Comparison of ENCODE assay signal across 8 cellular contexts in the genomic region with DNA sequence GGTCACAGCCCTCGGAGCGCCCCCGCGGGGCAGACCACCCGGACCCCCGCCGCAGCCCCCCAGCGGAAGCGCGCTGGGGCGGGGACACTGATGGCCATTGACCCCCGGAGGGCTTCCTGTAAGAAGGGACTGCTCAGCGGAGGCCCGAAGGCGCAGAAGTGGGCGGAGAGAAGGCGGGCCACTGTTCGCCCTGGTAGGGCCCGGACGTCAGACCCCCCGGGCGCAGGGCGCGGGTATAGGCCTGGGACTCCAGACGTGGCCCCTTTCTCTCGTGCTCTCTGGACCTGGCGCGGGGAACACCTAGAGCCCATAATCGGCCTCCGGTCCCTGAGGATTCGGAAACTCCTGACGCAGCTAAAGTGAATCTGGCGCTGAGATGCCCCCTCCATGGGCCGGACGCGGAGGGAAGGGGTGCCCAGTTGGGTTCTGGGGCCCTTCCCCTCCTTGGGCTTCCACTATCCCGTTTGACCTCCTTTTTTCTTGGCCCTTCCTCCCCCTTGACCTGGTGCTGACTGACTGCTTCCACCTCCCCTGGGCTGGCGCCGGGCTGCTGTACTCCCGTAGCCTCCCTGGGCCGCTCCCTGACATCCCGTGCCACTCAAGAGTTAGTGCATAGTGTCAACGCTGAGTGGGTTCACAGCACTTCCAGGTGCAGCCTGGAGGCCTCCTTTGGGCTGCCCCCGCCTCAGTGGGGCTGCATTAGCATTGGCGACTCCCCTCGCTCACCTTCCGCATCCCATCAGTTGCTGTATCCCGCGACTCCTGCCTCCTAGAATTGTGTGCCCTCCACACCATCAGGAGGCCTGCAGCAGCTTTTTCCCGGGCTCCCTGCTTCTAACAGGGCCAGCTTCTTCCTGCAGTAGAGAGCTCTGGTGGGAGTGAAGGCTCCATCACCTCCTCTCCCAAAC. TPM values are rescaled to one million over a fixed set of nuclear protein-coding genes. Genes with fewer than 3 reads are reported as not detected.
DNase-seq lines count a peak whose midpoint lies in the region; ATAC-seq and TF ChIP-seq lines count a peak whose summit lies in the region.

No MANE protein-coding gene starts in this region.

- H3K4me3 Mint-ChIP-seq in activated T-helper 2 cell treated with anti-CD3 and anti-CD28 coated beads, Interferon-gamma antibody, Interleukin-2, Interleukin-4, amounts not matched to agents 10 μg/mL and 5 μg/mL and 100 μg/mL, durations not matched to agents 14 hours and 24 hours and 36 hours (ENCODE audit: low read depth) = peak overlapping the region; percentile 84
- H3K4me3 Mint-ChIP-seq in osteocyte (ENCODE audit: unreplicated experiment) = peak overlapping the region; percentile 84

- peaks cover 2 to 51% (median 17%) of the 10 kb centered on the region in 3 donors for H3K4me1 ChIP-seq in gastroesophageal sphincter

- H3K36me3 ChIP-seq in gastroesophageal sphincter = peaks cover 0 to 37% of the 10 kb centered on the region in 2 donors

- no peaks in the 10 kb centered on the region for H3K27me3 Mint-ChIP-seq in activated T-helper 2 cell treated with anti-CD3 and anti-CD28 coated beads, Interferon-gamma antibody, Interleukin-2, Interleukin-4, amounts not matched to agents 10 μg/mL and 5 μg/mL and 100 μg/mL, durations not matched to agents 14 hours and 24 hours and 36 hours (ENCODE audit: low read depth)
- H3K27me3 Mint-ChIP-seq in osteocyte (ENCODE audit: unreplicated experiment) = no peaks in the 10 kb centered on the region

- DNase-seq in SIG-M5 treated with dmso at 0.1 percent for 504 hours (lab: John Stamatoyannopoulos, UW; ENCODE audit: unreplicated experiment) = peak; percentile 41
- no peak for DNase-seq in SIG-M5 (lab: John Stamatoyannopoulos, UW)
- peak; percentile 35 for DNase-seq in NOMO-1 treated with dmso at 0.1 percent for 144 hours (lab: John Stamatoyannopoulos, UW; ENCODE audit: unreplicated experiment)
- peak; percentile 54 for DNase-seq in activated T-helper 2 cell treated with anti-CD3 and anti-CD28 coated beads, Interferon-gamma antibody, Interleukin-2, Interleukin-4, amounts not matched to agents 10 μg/mL and 5 μg/mL and 100 μg/mL, durations not matched to agents 14 hours and 24 hours and 36 hours (ENCODE audit: low spot score)
- DNase-seq in osteocyte (ENCODE audit: extremely low spot score, unreplicated experiment) = peak; percentile 88

- H3K4me1 Mint-ChIP-seq in activated T-helper 2 cell treated with anti-CD3 and anti-CD28 coated beads, Interferon-gamma antibody, Interleukin-2, Interleukin-4, amounts not matched to agents 10 μg/mL and 5 μg/mL and 100 μg/mL, durations not matched to agents 14 hours and 24 hours and 36 hours (ENCODE audit: low read depth) = peaks cover 13% of the 10 kb centered on the region
- H3K4me1 Mint-ChIP-seq in osteocyte (ENCODE audit: unreplicated experiment) = peaks cover 30% of the 10 kb centered on the region

- no peaks in the 10 kb centered on the region for H3K9me3 Mint-ChIP-seq in activated T-helper 2 cell treated with anti-CD3 and anti-CD28 coated beads, Interferon-gamma antibody, Interleukin-2, Interleukin-4, amounts not matched to agents 10 μg/mL and 5 μg/mL and 100 μg/mL, durations not matched to agents 14 hours and 24 hours and 36 hours
- H3K9me3 Mint-ChIP-seq in osteocyte (ENCODE audit: unreplicated experiment) = no peaks in the 10 kb centered on the region

- no peak for TF ChIP-seq POLR2A in gastroesophageal sphincter (IDR thresholded peaks at IDR 0.05)

- TF ChIP-seq CTCF in gastroesophageal sphincter (IDR thresholded peaks at IDR 0.05) = no peak
- no peak for TF ChIP-seq CTCF in osteocyte (IDR thresholded peaks at IDR 0.05)

- H3K27me3 ChIP-seq in gastroesophageal sphincter = no peaks in the 10 kb centered on the region

- intact Hi-C loops in activated T-helper 2 cell treated with anti-CD3 and anti-CD28 coated beads, Interferon-gamma antibody, Interleukin-2, Interleukin-4, amounts not matched to agents 10 μg/mL and 5 μg/mL and 100 μg/mL, durations not matched to agents 14 hours and 24 hours and 36 hours (cut with micrococcal nuclease) = loop anchor here (2.0 to 5.0 kb wide), 2 partner anchors 75 to 379 kb away; a partner anchor contains a TSS

- peak overlapping the region; percentile 72 for H3K27ac Mint-ChIP-seq in activated T-helper 2 cell treated with anti-CD3 and anti-CD28 coated beads, Interferon-gamma antibody, Interleukin-2, Interleukin-4, amounts not matched to agents 10 μg/mL and 5 μg/mL and 100 μg/mL, durations not matched to agents 14 hours and 24 hours and 36 hours
- peak overlapping the region; percentile 74 for H3K27ac Mint-ChIP-seq in osteocyte (ENCODE audit: unreplicated experiment)

- TF ChIP-seq EP300 in gastroesophageal sphincter (IDR thresholded peaks at IDR 0.05) = no peak

- H3K27ac ChIP-seq in gastroesophageal sphincter = peak overlapping the region; percentile 64 to 93 (median 90)

- H3K4me3 ChIP-seq in gastroesophageal sphincter = peak overlapping the region; percentile 82 to 99

- ATAC-seq in HG02943 (IDR thresholded peaks at IDR 0.05; ENCODE audit: low read depth, unreplicated experiment) (peak; percentile 40), gastroesophageal sphincter (peak; percentile 61), GM21526 (IDR thresholded peaks at IDR 0.05; ENCODE audit: low FRiP score, unreplicated experiment) (no peak)

- H3K9me3 ChIP-seq in gastroesophageal sphincter = no peaks in the 10 kb centered on the region

- H3K36me3 Mint-ChIP-seq in activated T-helper 2 cell treated with anti-CD3 and anti-CD28 coated beads, Interferon-gamma antibody, Interleukin-2, Interleukin-4, amounts not matched to agents 10 μg/mL and 5 μg/mL and 100 μg/mL, durations not matched to agents 14 hours and 24 hours and 36 hours (ENCODE audit: low read depth) = no peaks in the 10 kb centered on the region
- peaks cover 15% of the 10 kb centered on the region for H3K36me3 Mint-ChIP-seq in osteocyte (ENCODE audit: unreplicated experiment)

- 27 to 42% methylated on average over 9 to 14 of the region's 50 CpGs for WGBS in gastroesophageal sphincter (ENCODE audit: low coverage in 1 of 2), 2 donors

RNA-seq across cellular contexts. Expression of a gene that starts 0.7 kb away (rescaled TPM):
- total RNA-seq in activated T-helper 2 cell treated with anti-CD3 and anti-CD28 coated beads, Interferon-gamma antibody, Interleukin-2, Interleukin-4, amounts not matched to agents 10 μg/mL and 5 μg/mL and 100 μg/mL, durations not matched to agents 14 hours and 24 hours and 36 hours = 11.7 and 12.1 TPM in 2 replicates
- 10 to 100 TPM; 25.3 to 50.3 (median 35.8) TPM for total RNA-seq in gastroesophageal sphincter
- 69.8 and 73.4 TPM in 2 replicates for total RNA-seq in osteocyte

RNA-seq across cellular contexts. Expression of a gene that starts 44.5 kb away (rescaled TPM):
- total RNA-seq in activated T-helper 2 cell treated with anti-CD3 and anti-CD28 coated beads, Interferon-gamma antibody, Interleukin-2, Interleukin-4, amounts not matched to agents 10 μg/mL and 5 μg/mL and 100 μg/mL, durations not matched to agents 14 hours and 24 hours and 36 hours = 3.5 and 3.9 TPM in 2 replicates
- total RNA-seq in gastroesophageal sphincter = 1 to 10 TPM; 1.9 to 2.8 (median 2.3) TPM
- total RNA-seq in osteocyte = 5.7 and 5.9 TPM in 2 replicates
